ENCODE assay signal across 9 cellular contexts in genomic region chr2:156908825-156909224, GRCh38.
DNase-seq lines count a peak whose midpoint lies in the region; ATAC-seq, FAIRE-seq and TF ChIP-seq lines count a peak whose summit lies in the region.
"Had no signal": no experiment of that assay in that cellular context is flagged by ENCODE, and none has a peak within 500 bp of the region (broad histone marks: within the 10 kb centered on the region; RNA-seq: fewer than 3 reads in every experiment).

No MANE protein-coding gene starts in this region.

- no peak overlapping the region for H3K4me2 ChIP-seq in DND-41 (ENCODE audit: insufficient read depth, low read length)

- H3K36me3 ChIP-seq in DND-41 (ENCODE audit: insufficient read depth, low read length) (no peaks in the 10 kb centered on the region), bronchial epithelial cell (ENCODE audit: control insufficient read depth, insufficient read depth, low read length) (no peaks in the 10 kb centered on the region), spleen (no peaks in the 10 kb centered on the region)

- in situ Hi-C loops in GM13976 (cut with MboI; ENCODE audit: low sequenced_read_pairs, unreplicated experiment), result no loop called here

- no peak for TF ChIP-seq CTCF in DND-41 (IDR thresholded peaks at IDR 0.05; ENCODE audit: borderline replicate concordance, extremely low read depth, low read length, poor library complexity, severe bottlenecking)
- TF ChIP-seq CTCF in bronchial epithelial cell (IDR thresholded peaks at IDR 0.05; ENCODE audit: insufficient read depth, low read length, severe bottlenecking), result no peak
- no peak for TF ChIP-seq CTCF in spleen (IDR thresholded peaks at IDR 0.05 in 8 of 11, conservative IDR thresholded peaks at IDR 0.05 in 3 of 11)
- TF ChIP-seq CTCF in GM13976 (IDR thresholded peaks at IDR 0.05; ENCODE audit: borderline replicate concordance, control extremely low read depth, extremely low read depth, insufficient read depth, missing control alignments), result no peak

- no peak overlapping the region for H3K4me3 ChIP-seq in DND-41 (ENCODE audit: low read depth in 1 of 2, low read length in 2 of 2)
- no peak overlapping the region for H3K4me3 ChIP-seq in bronchial epithelial cell (ENCODE audit: low read depth, low read length)
- no peak overlapping the region for H3K4me3 ChIP-seq in spleen

- H3K9me3 ChIP-seq in DND-41 (ENCODE audit: insufficient read depth, low read length, severe bottlenecking) (no peaks in the 10 kb centered on the region), spleen (no peaks in the 10 kb centered on the region)

- ATAC-seq in DND-41 (ENCODE audit: insufficient read depth, low read depth) (peak; percentile 79), GM21381 (IDR thresholded peaks at IDR 0.05; ENCODE audit: unreplicated experiment) (peak; percentile 69), HG03280 (IDR thresholded peaks at IDR 0.05; ENCODE audit: unreplicated experiment) (peak; percentile 67)
- ATAC-seq: Panc1 had no signal

- H3K27me3 ChIP-seq in DND-41 (ENCODE audit: insufficient read depth, low read length, poor library complexity) (no peaks in the 10 kb centered on the region), bronchial epithelial cell (ENCODE audit: control insufficient read depth, insufficient read depth, low read length) (no peaks in the 10 kb centered on the region), spleen (replicated peaks in 1 of 7) (no peaks in the 10 kb centered on the region)

- H3K27ac ChIP-seq in DND-41 (ENCODE audit: low read length) (no peak overlapping the region), spleen (no peak overlapping the region)

- intact Hi-C loops in spleen (cut with DNase I; ENCODE audit: low total_unique reads), result no loop called here

- H4K20me1 ChIP-seq in DND-41 (ENCODE audit: insufficient read depth, low read length), result no peaks in the 10 kb centered on the region

- TF ChIP-seq POLR2A in spleen (IDR thresholded peaks at IDR 0.05), result no peak

- no peak for FAIRE-seq in bronchial epithelial cell (lab: Jason Lieb, UNC)

- no peak overlapping the region for H2AFZ ChIP-seq in DND-41 (ENCODE audit: low read depth, low read length)

- no peaks in the 10 kb centered on the region for H3K79me2 ChIP-seq in DND-41 (ENCODE audit: insufficient read depth, low read length)

- DNase-seq in DND-41 (no peak), bronchial epithelial cell (ENCODE audit: low read depth) (peak; percentile 85), spleen (no peak), GM13976 (ENCODE audit: low spot score) (no peak)
- no peak for DNase-seq in stimulated activated CD4-positive, alpha-beta T cell treated with anti-CD3 and anti-CD28 coated beads, Interleukin-12 subunit alpha, Interleukin-12 subunit beta, amount 100 ng/mL, for 4 hours
- no peak for DNase-seq in activated CD4-positive, alpha-beta T cell treated with anti-CD3 and anti-CD28 coated beads, Interleukin-2, amount 50 U/mL, for 4 hours

- H3K4me1 ChIP-seq in DND-41 (ENCODE audit: insufficient read depth, low read length) (peaks cover 15% of the 10 kb centered on the region), spleen (no peaks in the 10 kb centered on the region)

- H3K9ac ChIP-seq in DND-41 (ENCODE audit: low read depth, low read length), result no peak overlapping the region

- WGBS in spleen, 5 donors, result 17 to 28% (median 19%) methylated on average over 1 of the region's 1 CpG
